ENCODE assay signal across 33 cellular contexts in the genomic region with DNA sequence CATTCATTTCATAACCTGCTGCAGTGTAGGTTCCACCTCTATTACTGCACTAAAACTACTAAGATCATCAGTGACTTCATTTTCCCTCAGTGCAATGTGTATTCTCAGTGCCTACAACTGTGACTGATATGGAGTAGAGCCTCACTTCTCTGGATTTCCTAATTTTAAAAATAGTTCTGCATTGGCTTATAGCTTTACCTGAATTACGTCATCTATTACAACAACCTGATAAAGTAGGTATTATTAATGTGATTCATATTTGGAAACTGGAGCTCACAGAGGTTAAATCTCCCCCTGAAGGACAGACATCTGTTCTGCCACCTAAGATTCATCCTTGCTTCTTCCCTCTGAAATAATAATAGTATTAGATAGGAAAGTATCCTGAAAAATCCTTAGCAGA.
"Had no signal": no experiment of that assay in that cellular context is flagged by ENCODE, and none has a peak within 500 bp of the region (broad histone marks: within the 10 kb centered on the region; RNA-seq: fewer than 3 reads in every experiment).

No MANE protein-coding gene starts in this region.

- H3K4me3 ChIP-seq: adrenal gland, body of pancreas, breast epithelium had no signal

- H3K27me3 ChIP-seq: adrenal gland, body of pancreas, brain microvascular endothelial cell, breast epithelium had no signal

- DNase-seq: activated B cell treated with CpG ODN at 0.5 μM for 24 hours; activated CD4-positive, alpha-beta memory T cell treated with anti-CD3 and anti-CD28 coated beads, Interleukin-2, amount 10 ng/mL, durations not matched to agents 7 days and 5 days; activated CD4-positive, alpha-beta T cell treated with anti-CD3 and anti-CD28 coated beads for 1 hour; activated CD4-positive, alpha-beta T cell treated with anti-CD3 and anti-CD28 coated beads for 36 hours; activated CD4-positive, alpha-beta T cell treated with anti-CD3 and anti-CD28 coated beads for 48 hours; activated CD4-positive, alpha-beta T cell treated with anti-CD3 and anti-CD28 coated beads, Interleukin-2, amount 10 ng/mL, durations not matched to agents 7 days and 5 days; activated CD4-positive, alpha-beta T cell treated with anti-CD3 and anti-CD28 coated beads, Interleukin-2, amount 50 U/mL, for 48 hours; activated CD8-positive, alpha-beta memory T cell treated with anti-CD3 and anti-CD28 coated beads for 24 hours; activated CD8-positive, alpha-beta memory T cell treated with anti-CD3 and anti-CD28 coated beads, Interleukin-2, amount 10 ng/mL, durations not matched to agents 7 days and 5 days; activated CD8-positive, alpha-beta memory T cell treated with anti-CD3 and anti-CD28 coated beads, Interleukin-2, amount 50 U/mL, for 48 hours; activated CD8-positive, alpha-beta T cell treated with anti-CD3 and anti-CD28 coated beads, Interleukin-2, amount 10 ng/mL, durations not matched to agents 7 days and 5 days; activated effector memory CD4-positive, alpha-beta T cell treated with Interleukin-2 at 50 U/mL for 16 hours; activated gamma-delta T cell; activated naive CD4-positive, alpha-beta T cell treated with anti-CD3 and anti-CD28 coated beads, Interleukin-2, amount 50 U/mL, for 16 hours; activated naive CD4-positive, alpha-beta T cell treated with Interleukin-2 at 50 U/mL for 16 hours; activated naive CD8-positive, alpha-beta T cell treated with anti-CD3 and anti-CD28 coated beads for 36 hours; activated T-cell treated with anti-CD3 and anti-CD28 coated beads, Interleukin-2, amount 50 U/mL, for 24 hours; activated T-cell treated with anti-CD3 and anti-CD28 coated beads, Interleukin-2, amount 50 U/mL, for 48 hours; adrenal gland; amniotic stem cell; aorta; body of pancreas; brain microvascular endothelial cell; central memory CD4-positive, alpha-beta T cell; T-helper 2 cell; T-helper 9 cell had no signal

- ATAC-seq: activated CD4-positive, alpha-beta T cell treated with anti-CD3 and anti-CD28 coated beads for 36 hours; activated CD4-positive, CD25-positive, alpha-beta regulatory T cell treated with anti-CD3 and anti-CD28 coated beads, Interleukin-2, amount 50 U/mL, for 24 hours; activated CD8-positive, alpha-beta memory T cell treated with anti-CD3 and anti-CD28 coated beads, Interleukin-2, amount 10 ng/mL, durations not matched to agents 7 days and 5 days; activated CD8-positive, alpha-beta T cell treated with anti-CD3 and anti-CD28 coated beads, Interleukin-2, amount 10 ng/mL, durations not matched to agents 7 days and 5 days; activated naive CD4-positive, alpha-beta T cell treated with anti-CD3 and anti-CD28 coated beads, Interleukin-2, amount 50 U/mL, for 72 hours; body of pancreas had no signal

- FAIRE-seq: astrocyte, colon, TTC549 had no signal

- H3K36me3 ChIP-seq: adrenal gland, brain microvascular endothelial cell, breast epithelium had no signal

- H3K9me3 ChIP-seq: adrenal gland, body of pancreas, breast epithelium had no signal

- H3K4me1 ChIP-seq: adrenal gland, body of pancreas, breast epithelium had no signal

- H3K27ac ChIP-seq: adrenal gland, body of pancreas, brain microvascular endothelial cell, breast epithelium, VCaP had no signal
